ENCODE assay signal across 8 cellular contexts in the genomic region with DNA sequence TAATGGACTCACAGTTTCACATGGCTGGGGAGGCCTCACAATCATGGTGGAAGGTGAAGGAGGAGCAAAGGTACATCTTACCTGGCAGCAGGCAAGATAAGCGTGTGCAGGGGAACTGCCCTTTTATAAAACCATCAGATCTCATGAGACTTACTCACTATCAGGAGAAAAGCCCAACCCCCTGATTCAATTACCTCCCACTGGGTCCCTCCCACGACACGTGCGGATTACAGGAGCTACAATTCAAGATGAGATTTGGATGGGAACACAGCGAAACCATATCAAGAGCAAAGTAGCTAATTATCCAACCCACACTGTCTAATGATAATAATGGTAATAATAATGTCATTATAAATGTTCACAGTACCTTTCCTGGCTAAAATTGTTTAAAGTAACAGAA. TPM values are rescaled to one million over a fixed set of nuclear protein-coding genes. Genes with fewer than 3 reads are reported as not detected.
DNase-seq lines count a peak whose midpoint lies in the region; ATAC-seq, FAIRE-seq and TF ChIP-seq lines count a peak whose summit lies in the region.
"Not testable (repeated sequence)": the region's sequence is repeated elsewhere in the genome, so short reads cannot be mapped to it uniquely, and the experiment has no call there.

No MANE protein-coding gene starts in this region.

- H2BK15ac ChIP-seq in mesendoderm (replicated peaks; ENCODE audit: low read depth), result not testable (repeated sequence)

- H3K4me3 ChIP-seq in HEK293 (ENCODE audit: low read depth, low read length); K562; mesendoderm (ENCODE audit: low read length); testis: not testable (repeated sequence)

- not testable (repeated sequence) for H2AFZ ChIP-seq in K562 (ENCODE audit: low read depth, low read length)

- not testable (repeated sequence) for TF ChIP-seq EP300 in K562 (IDR thresholded peaks at IDR 0.05; ENCODE audit: low read length)

- not testable (repeated sequence) for H3K79me2 ChIP-seq in K562 (ENCODE audit: control insufficient read depth, insufficient read depth, low read length); mesendoderm (ENCODE audit: control insufficient read depth, insufficient read depth, low read length)

- not testable (repeated sequence) for H4K5ac ChIP-seq in mesendoderm (ENCODE audit: low read length)

- DNase-seq in NCI-H526 (lab: John Stamatoyannopoulos, UW) (peak; percentile 9 to 11), NCI-H82 (lab: John Stamatoyannopoulos, UW) (peak; percentile 56), head of caudate nucleus (peak in 41 of 42 donors; percentile 17 to 81 (median 53)), mesendoderm (peak; percentile 32), putamen (ENCODE audit: low spot score) (peak; percentile 42), testis (peak; percentile 67)
- DNase-seq in K562 (ENCODE audit: extremely low read depth in 1 of 4, low spot score in 3 of 4), result not testable (repeated sequence)

- POLR2A ChIA-PET in HEK293 (lab: Yijun Ruan, JAX), result not testable (repeated sequence)
- POLR2A ChIA-PET in K562 (lab: Yijun Ruan, JAX), result interaction anchor here (0.9 to 2.6 kb wide), 2 partner anchors 9 to 12 kb away, joined by 5 to 10 read pairs; no protein-coding TSS in a partner anchor

- not testable (repeated sequence) for H3K56ac ChIP-seq in mesendoderm (ENCODE audit: low read length)

- H3K23ac ChIP-seq in mesendoderm (ENCODE audit: low read length), result not testable (repeated sequence)

- in situ Hi-C loops in K562 (cut with MboI), result loop anchor here (25.0 kb wide), 1 partner anchor 484 kb away; no protein-coding TSS in a partner anchor

- H4K20me1 ChIP-seq in K562 (replicated peaks; ENCODE audit: control insufficient read depth, insufficient read depth, low read length), result not testable (repeated sequence)

- intact Hi-C loops in K562 (cut with micrococcal nuclease); testis (cut with DNase I; ENCODE audit: low total_unique reads): not testable (repeated sequence)
- intact Hi-C loops in head of caudate nucleus (cut with DNase I), result loop anchor here (10.0 kb wide), 1 partner anchor 1092 kb away; no protein-coding TSS in a partner anchor

- not testable (repeated sequence) for BruUV-seq in K562 (replicated peaks; lab: Mats Ljungman, UMichigan)

- not testable (repeated sequence) for FAIRE-seq in K562 (lab: Jason Lieb, UNC)

- TF ChIP-seq RAD21 in K562 (CRISPR knock-in tag; conservative IDR thresholded peaks at IDR 0.05 in 1 of 2, IDR thresholded peaks at IDR 0.05 in 1 of 2), result not testable (repeated sequence)

- not testable (repeated sequence) for H3K36me3 ChIP-seq in HEK293 (ENCODE audit: control insufficient read depth in 2 of 2, insufficient read depth in 1 of 2, low read length in 2 of 2); K562 (ENCODE audit: control insufficient read depth, insufficient read depth, low read length); mesendoderm (ENCODE audit: control insufficient read depth, insufficient read depth, low read length); testis (ENCODE audit: low read depth, missing control alignments)

- not testable (repeated sequence) for H3K27me3 ChIP-seq in K562 (ENCODE audit: control insufficient read depth in 2 of 2, insufficient read depth in 2 of 2, low read length in 2 of 2); mesendoderm (ENCODE audit: insufficient read depth, low read length, poor library complexity); testis

- not testable (repeated sequence) for H3K27ac ChIP-seq in HEK293 (ENCODE audit: extremely low read depth, low read depth, low read length); K562 (ENCODE audit: extremely low read depth, low read depth, low read length); mesendoderm (ENCODE audit: low read depth, low read length)
- peak overlapping the region; percentile 25 to 59 for H3K27ac ChIP-seq in testis

- TF ChIP-seq POLR2A in K562 (conservative IDR thresholded peaks at IDR 0.05); testis (IDR thresholded peaks at IDR 0.05): not testable (repeated sequence)

- H3K4ac ChIP-seq in mesendoderm (ENCODE audit: low read depth, low read length), result not testable (repeated sequence)

- not testable (repeated sequence) for H2AK5ac ChIP-seq in mesendoderm (ENCODE audit: low read length)

- not testable (repeated sequence) for H3K79me1 ChIP-seq in mesendoderm (ENCODE audit: low read length)

- H3K4me2 ChIP-seq in K562 (ENCODE audit: insufficient read depth, low read length); mesendoderm (ENCODE audit: low read length): not testable (repeated sequence)

- H3K9me1 ChIP-seq in K562 (ENCODE audit: control insufficient read depth, insufficient read depth, low read length), result not testable (repeated sequence)

- not testable (repeated sequence) for H3K18ac ChIP-seq in mesendoderm (ENCODE audit: low read length)

- H3K9me3 ChIP-seq in HEK293 (ENCODE audit: control insufficient read depth, insufficient read depth, low read depth, low read length); K562 (replicated peaks; ENCODE audit: control insufficient read depth, insufficient read depth, low read depth, low read length); testis: not testable (repeated sequence)

- H2BK120ac ChIP-seq in mesendoderm (ENCODE audit: low read depth, low read length), result not testable (repeated sequence)

- WGBS in K562 (ENCODE audit: insufficient coverage, low coverage, missing lambda C conversion rate), result 6% methylated on average over 5 of the region's 5 CpGs
- WGBS in mesendoderm (ENCODE audit: extremely low coverage, insufficient coverage, low lambda C conversion rate), result no CpG with 5 or more reads among the region's 5 CpGs
- 70 to 74% methylated on average over 5 of the region's 5 CpGs for WGBS in testis, 2 donors

- not testable (repeated sequence) for H3K9ac ChIP-seq in K562 (ENCODE audit: insufficient read depth in 1 of 2, low read depth in 2 of 2, low read length in 2 of 2); mesendoderm (ENCODE audit: low read length)

- CTCF ChIA-PET in HEK293 (lab: Yijun Ruan, JAX), result interaction anchor here (1.1 to 2.0 kb wide), 3 partner anchors 9 to 1096 kb away, joined by 3 to 7 read pairs (median 4); no protein-coding TSS in a partner anchor
- CTCF ChIA-PET in K562 (lab: Yijun Ruan, JAX; ENCODE audit: low intra/inter-chr PET ratio), result not testable (repeated sequence)

- not testable (repeated sequence) for H2BK5ac ChIP-seq in mesendoderm (ENCODE audit: low read length)

- not testable (repeated sequence) for H4K8ac ChIP-seq in mesendoderm (ENCODE audit: low read depth, low read length)

- not testable (repeated sequence) for H3K4me1 ChIP-seq in HEK293 (ENCODE audit: control insufficient read depth, insufficient read depth, low read length); K562 (replicated peaks in 1 of 2; ENCODE audit: control insufficient read depth in 2 of 2, insufficient read depth in 2 of 2, low read length in 2 of 2); mesendoderm (ENCODE audit: control insufficient read depth, low read depth, low read length); testis

- not testable (repeated sequence) for ATAC-seq in K562

- TF ChIP-seq CTCF in HEK293 (tag by site-specific recombination; IDR thresholded peaks at IDR 0.05); K562 (IDR thresholded peaks at IDR 0.05 in 2 of 3, conservative IDR thresholded peaks at IDR 0.05 in 1 of 3; ENCODE audit: insufficient read depth in 2 of 3, low read depth in 1 of 3, low read length in 3 of 3); testis (IDR thresholded peaks at IDR 0.05): not testable (repeated sequence)

TF ChIP-seq in HEK293, 187 proteins besides CTCF, POLR2A, EP300 and RAD21:
- TF ChIP-seq ZFHX2 (tag by site-specific recombination; conservative IDR thresholded peaks at IDR 0.05), result peak; percentile 28; the same call in 1 of the 2 replicates

TF ChIP-seq in K562, 482 proteins besides CTCF, POLR2A, EP300 and RAD21:
- peak; percentile 40; the same call in 1 of the 2 replicates for TF ChIP-seq BHLHE40 (IDR thresholded peaks at IDR 0.05; ENCODE audit: low read length)

RNA-seq across cellular contexts. Expression of gene SETMAR, which starts 6.7 kb away (rescaled TPM):
- total RNA-seq in K562 (2011; cell fraction: chromatin; rRNA removed; ENCODE audit: low replicate concordance), result 23.2 and 32.3 TPM in 2 replicates
- 22.8 and 27.4 TPM in 2 replicates for total RNA-seq in K562 (2011; cell fraction: nucleolus; rRNA removed)
- 35.6 and 42.7 TPM in 2 replicates for total RNA-seq in K562 (2011; cell fraction: nucleoplasm; rRNA removed)
- total RNA-seq in K562 (2014; rRNA removed), result 12.4 and 21.7 TPM in 2 replicates
- total RNA-seq in K562 (2014; rRNA removed; fragmentation: Illumina TruSeq; extraction: Trizol), result 22.6 and 22.9 TPM in 2 replicates
- total RNA-seq in K562 (2015; rRNA removed; fragmentation: Illumina TruSeq; extraction: Trizol), result 22.5 and 24.7 TPM in 2 replicates
- total RNA-seq in K562 (2021), result 17.4 and 18.0 TPM in 2 replicates
- polyA plus RNA-seq in K562 (2011; rRNA removed), result 16.7 and 22.9 TPM in 2 replicates
- polyA plus RNA-seq in K562 (2011; cell fraction: cytosol; rRNA removed), result 10.5 and 12.2 TPM in 2 replicates
- 17.9 and 25.1 TPM in 2 replicates for polyA plus RNA-seq in K562 (2011; cell fraction: nucleus; rRNA removed)
- polyA plus RNA-seq in K562 (2012), result 14.3 and 17.4 TPM in 2 replicates
- 21.5 and 25.1 TPM in 2 replicates for polyA plus RNA-seq in K562 (2014; fragmentation: Illumina TruSeq; extraction: Trizol)
- polyA plus RNA-seq in K562 (2014; fragmentation: Nextera tagmentation; extraction: Ambion mirVana), result 10 to 100 TPM in 1 of 2 experiments, 1 to 10 TPM in 1; 5.5 to 10.2 TPM
- polyA plus RNA-seq in K562 (2014; rRNA removed), result 17.6 and 18.2 TPM in 2 replicates
- 33.2 and 34.4 TPM in 2 replicates for polyA minus RNA-seq in K562 (2011; rRNA and poly(A)+ RNA removed)
- polyA minus RNA-seq in K562 (2011; cell fraction: cytosol; rRNA and poly(A)+ RNA removed), result 5.0 and 9.4 TPM in 2 replicates
- 28.7 and 31.2 TPM in 2 replicates for polyA minus RNA-seq in K562 (2011; cell fraction: nucleus; rRNA and poly(A)+ RNA removed)
- polyA plus RNA-seq in mesendoderm (2013, experiment 1 of 2), result 29.8 TPM
- polyA plus RNA-seq in mesendoderm (2013, experiment 2 of 2), result 29.0 TPM
- total RNA-seq in testis, result 10 to 100 TPM; 31.0 to 36.9 TPM
- polyA plus RNA-seq in testis (ENCODE audit: insufficient read depth, low read depth, low replicate concordance), result 19.3 TPM
